ENCODE assay signal across 13 cellular contexts in genomic region chr3:78427303-78427702, GRCh38.
"Had no signal": no experiment of that assay in that cellular context is flagged by ENCODE, and none has a peak within 500 bp of the region (broad histone marks: within the 10 kb centered on the region; RNA-seq: fewer than 3 reads in every experiment).

No MANE protein-coding gene starts in this region.

- H3K9me3 ChIP-seq: esophagus squamous epithelium, testis had no signal

- DNase-seq: activated CD4-positive, alpha-beta memory T cell treated with anti-CD3 and anti-CD28 coated beads, Interleukin-2, amount 10 ng/mL, durations not matched to agents 7 days and 5 days; activated CD4-positive, alpha-beta T cell treated with anti-CD3 and anti-CD28 coated beads for 4 hours; activated effector memory CD4-positive, alpha-beta T cell treated with anti-CD3 and anti-CD28 coated beads, Interleukin-2, amount 50 U/mL, for 16 hours; activated T-cell treated with anti-CD3 and anti-CD28 coated beads, Interleukin-2, amount 50 U/mL, for 48 hours; esophagus squamous epithelium; midbrain; stimulated activated CD4-positive, alpha-beta T cell treated with anti-CD3 and anti-CD28 coated beads, Interleukin-1b, Interleukin-23, amount 100 ng/mL, for 48 hours; stimulated activated naive CD8-positive, alpha-beta T cell treated with anti-CD3 and anti-CD28 coated beads, Interleukin-15, amount 100 ng/mL, for 72 hours; T-helper 2 cell; testis had no signal

- H3K36me3 ChIP-seq: esophagus squamous epithelium had no signal

- H3K4me3 ChIP-seq: esophagus squamous epithelium, testis had no signal

- H3K27ac ChIP-seq: esophagus squamous epithelium, testis had no signal

- ATAC-seq: left lobe of liver; sciatic nerve; stimulated activated naive CD8-positive, alpha-beta T cell treated with anti-CD3 and anti-CD28 coated beads, Interleukin-15, amount 100 ng/mL, for 72 hours; WTC11 had no signal
